9 cellular contexts compared by ENCODE assay signal in the genomic region with DNA sequence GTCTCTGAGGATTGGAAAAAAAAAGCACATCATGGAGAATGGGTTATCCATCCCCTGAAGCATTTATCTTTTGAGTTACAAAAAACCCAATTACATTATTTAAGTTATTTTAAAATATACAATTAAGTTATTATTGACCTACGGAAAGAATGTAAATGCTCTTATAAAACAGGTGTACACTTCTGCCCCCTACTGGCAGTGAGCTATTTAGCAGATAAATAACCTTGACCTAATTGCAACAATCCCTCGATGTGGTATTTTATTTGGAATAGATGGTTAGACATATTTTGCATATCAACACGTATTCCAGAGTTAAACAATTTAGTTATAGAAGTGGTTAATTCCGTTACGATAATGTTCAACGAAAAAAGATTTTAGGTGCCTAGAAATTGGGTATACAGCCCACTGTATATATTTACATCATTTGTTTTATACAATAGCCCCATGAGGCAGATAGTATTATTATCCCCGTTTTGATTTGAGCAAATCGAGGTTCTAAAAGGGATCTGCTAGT. TPM values are rescaled to one million over a fixed set of nuclear protein-coding genes. Genes with fewer than 3 reads are reported as not detected.
A peak's percentile ranks its signal among the peaks of the same experiment; 100 is the strongest.
DNase-seq lines count a peak whose midpoint lies in the region; ATAC-seq, FAIRE-seq and TF ChIP-seq lines count a peak whose summit lies in the region.
"Had no signal": no experiment of that assay in that cellular context is flagged by ENCODE, and none has a peak within 500 bp of the region (broad histone marks: within the 10 kb centered on the region; RNA-seq: fewer than 3 reads in every experiment).

No MANE protein-coding gene starts in this region.

- H3K9me3 ChIP-seq in tibial artery = no peaks in the 10 kb centered on the region

- FAIRE-seq in TTC549 (lab: Jason Lieb, UNC) = peak; percentile 82

- H3K4me3 ChIP-seq in tibial artery = no peak overlapping the region

- no peak for ATAC-seq in HG03135 (IDR thresholded peaks at IDR 0.05; ENCODE audit: unreplicated experiment)

- TF ChIP-seq CTCF in 22Rv1 (IDR thresholded peaks at IDR 0.05) (peak; percentile 91), tibial artery (IDR thresholded peaks at IDR 0.05) (peak; percentile 37)

- H3K27me3 ChIP-seq in tibial artery = no peaks in the 10 kb centered on the region

- intact Hi-C loops in tibial artery (cut with DNase I; ENCODE audit: low total_unique reads) = no loop called here

- peak; percentile 65 for DNase-seq in ELR (ENCODE audit: low read depth)
- DNase-seq in Kasumi-1 (lab: John Stamatoyannopoulos, UW) = peak; percentile 0 to 1
- DNase-seq in glomerular endothelial cell (ENCODE audit: extremely low read depth, low read depth, low spot score) = peak; percentile 60
- DNase-seq in tibial artery = no peak
- DNase-seq in activated T-cell treated with anti-CD3 and anti-CD28 coated beads, Interleukin-2, amount 50 U/mL, for 48 hours = no peak

- H3K27ac ChIP-seq in 22Rv1 = no peak overlapping the region
- peak overlapping the region in 1 of 2 donors; percentile 17 for H3K27ac ChIP-seq in tibial artery

- H3K36me3 ChIP-seq in tibial artery = no peaks in the 10 kb centered on the region

- H3K4me1 ChIP-seq in tibial artery = peaks cover 0 to 46% (median 10%) of the 10 kb centered on the region in 4 donors

RNA-seq across cellular contexts. Expression of a gene that starts 9.1 kb away (rescaled TPM):
- total RNA-seq in glomerular endothelial cell = 0.58 TPM in 1 of 2 replicates, not detected in the other

RNA-seq across cellular contexts. Expression of a gene that starts 48.6 kb away (rescaled TPM):
- total RNA-seq in glomerular endothelial cell = 2.6 and 6.0 TPM in 2 replicates
- total RNA-seq: temporal lobe had no signal

Comparison
In these comparisons a context has a peak if more than half of its experiments do, and no peak if none do; other contexts are left out.
1. DNase-seq: peak in ELR (single experiment), Kasumi-1 (2 of 2) and glomerular endothelial cell (single experiment); none in tibial artery (0 of 2) and activated T-cell treated with anti-CD3 and anti-CD28 coated beads, Interleukin-2, amount 50 U/mL, for 48 hours (0 of 2).